19 cellular contexts compared by ENCODE assay signal in genomic region chr6:78831492-78831891, GRCh38. TPM values are rescaled to one million over a fixed set of nuclear protein-coding genes. Genes with fewer than 3 reads are reported as not detected.
DNase-seq lines count a peak whose midpoint lies in the region; ATAC-seq, FAIRE-seq and TF ChIP-seq lines count a peak whose summit lies in the region.
"Had no signal": no experiment of that assay in that cellular context is flagged by ENCODE, and none has a peak within 500 bp of the region (broad histone marks: within the 10 kb centered on the region; RNA-seq: fewer than 3 reads in every experiment).

No MANE protein-coding gene starts in this region.

- no peak overlapping the region for H2AFZ ChIP-seq in IMR-90 (replicated peaks; ENCODE audit: low read length, poor library complexity)

- H2AK9ac ChIP-seq in IMR-90 (replicated peaks; ENCODE audit: low read depth, low read length, poor library complexity), result no peak overlapping the region

- no peak for FAIRE-seq in HTR-8/SVneo (lab: Jason Lieb, UNC)
- FAIRE-seq: endometrium, GM18507 had no signal

- H4K91ac ChIP-seq in IMR-90 (ENCODE audit: insufficient read depth, low read depth, low read length), result no peak overlapping the region

- H3K4me3 ChIP-seq in IMR-90 (ENCODE audit: insufficient read depth, low read depth, low read length), result no peak overlapping the region
- no peak overlapping the region for H3K4me3 ChIP-seq in astrocyte of the spinal cord (ENCODE audit: low read depth, low read length)
- peak overlapping the region; percentile 28 for H3K4me3 ChIP-seq in right cardiac atrium (ENCODE audit: low read length)
- no peak overlapping the region for H3K4me3 ChIP-seq in ascending aorta
- H3K4me3 ChIP-seq: uterus had no signal

- H4K5ac ChIP-seq in IMR-90 (ENCODE audit: low read depth, low read length), result no peak overlapping the region

- H3K27ac ChIP-seq in IMR-90 (ENCODE audit: insufficient read depth, low read length) (no peak overlapping the region), right cardiac atrium (ENCODE audit: low read length) (no peak overlapping the region), ascending aorta (no peak overlapping the region)
- H3K27ac ChIP-seq: foreskin keratinocyte, uterus had no signal

- H3K4me1 ChIP-seq in IMR-90 (ENCODE audit: control insufficient read depth, insufficient read depth, low read length) (no peaks in the 10 kb centered on the region), right cardiac atrium (ENCODE audit: control insufficient read depth, insufficient read depth, low read length) (peaks cover 1% of the 10 kb centered on the region), ascending aorta (no peaks in the 10 kb centered on the region)
- H3K4me1 ChIP-seq: foreskin keratinocyte, uterus had no signal

- H3K56ac ChIP-seq in IMR-90 (ENCODE audit: extremely low read depth, insufficient read depth, low read length), result no peak overlapping the region

- no peak overlapping the region for H3K23ac ChIP-seq in IMR-90 (ENCODE audit: low read depth, low read length)

- no peak overlapping the region for H3K9ac ChIP-seq in IMR-90 (ENCODE audit: low read depth, low read length)

- no peak for TF ChIP-seq POLR2A in IMR-90 (IDR thresholded peaks at IDR 0.05; ENCODE audit: low read depth, low read length)

- ATAC-seq in IMR-90 (ENCODE audit: low read depth), result no peak
- ATAC-seq in right cardiac atrium, result peak; percentile 90 to 95
- peak; percentile 75 for ATAC-seq in omental fat pad (ENCODE audit: low FRiP score)
- ATAC-seq: foreskin keratinocyte, T-cell had no signal

- no TSS peak for BruUV-seq in IMR-90 (replicated peaks; lab: Mats Ljungman, UMichigan)

- no peaks in the 10 kb centered on the region for H3K9me1 ChIP-seq in IMR-90 (ENCODE audit: insufficient read depth, low read length)

- WGBS in IMR-90 (ENCODE audit: extremely low coverage in 2 of 2, insufficient read length in 1 of 2), 2 experiments, result no CpG with 5 or more reads among the region's 2 CpGs
- WGBS in right cardiac atrium, result 21% methylated on average over 2 of the region's 2 CpGs

- in situ Hi-C loops in IMR-90 (cut with MboI; ENCODE audit: low sequenced_read_pairs) (no loop called here), astrocyte of the spinal cord (cut with HindIII; ENCODE audit: low sequenced_read_pairs) (no loop called here), GM13976 (cut with MboI; ENCODE audit: low sequenced_read_pairs, unreplicated experiment) (no loop called here)

- intact Hi-C loops in IMR-90 (cut with micrococcal nuclease), result loop anchor here (10.0 kb wide), 1 partner anchor 633 kb away; no protein-coding TSS in a partner anchor
- intact Hi-C loops in right cardiac atrium (cut with DNase I), result no loop called here
- intact Hi-C loops in ascending aorta (cut with DNase I), result no loop called here

- H3K36me3 ChIP-seq in IMR-90 (ENCODE audit: control insufficient read depth, insufficient read depth, low read length), result no peaks in the 10 kb centered on the region
- no peaks in the 10 kb centered on the region for H3K36me3 ChIP-seq in ascending aorta
- H3K36me3 ChIP-seq: uterus had no signal

- H3K4ac ChIP-seq in IMR-90 (ENCODE audit: low read depth, low read length), result no peak overlapping the region

- POLR2A ChIA-PET in IMR-90 (lab: Charles Lee; ENCODE audit: unreplicated experiment), result no interaction called here

- H3K14ac ChIP-seq in IMR-90 (replicated peaks; ENCODE audit: low read depth, low read length), result no peak overlapping the region

- H3K27me3 ChIP-seq in IMR-90 (ENCODE audit: control insufficient read depth, insufficient read depth, low read length) (no peaks in the 10 kb centered on the region), right cardiac atrium (ENCODE audit: control insufficient read depth, insufficient read depth) (no peaks in the 10 kb centered on the region), ascending aorta (no peaks in the 10 kb centered on the region)
- H3K27me3 ChIP-seq: foreskin keratinocyte, uterus had no signal

- DNase-seq in IMR-90, result peak; percentile 3
- DNase-seq in astrocyte of the spinal cord (ENCODE audit: low read depth, low spot score), result peak; percentile 16
- peak in 1 of 3 donors; percentile 29 for DNase-seq in right cardiac atrium
- DNase-seq in omental fat pad (ENCODE audit: low spot score), result no peak
- DNase-seq in HTR-8/SVneo (ENCODE audit: insufficient read length, low spot score), result no peak
- no peak for DNase-seq in activated CD4-positive, CD25-positive, alpha-beta regulatory T cell (lab: John Stamatoyannopoulos, UW)
- DNase-seq in ascending aorta (ENCODE audit: low spot score in 2 of 2), result no peak
- DNase-seq in GM13976 (ENCODE audit: low spot score), result no peak
- DNase-seq: activated naive CD8-positive, alpha-beta T cell treated with anti-CD3 and anti-CD28 coated beads, Interleukin-2, amount 10 ng/mL, durations not matched to agents 7 days and 5 days; CD4-positive, alpha-beta T cell; DMS79 treated with DMSO at 0.1 percent for 48 hours; H9; NCI-H2227 treated with DMSO at 0.1 percent for 48 hours; nephron progenitor cell; T-cell had no signal

- TF ChIP-seq CTCF in IMR-90 (conservative IDR thresholded peaks at IDR 0.05; ENCODE audit: low read depth, low read length) (no peak), astrocyte of the spinal cord (IDR thresholded peaks at IDR 0.05; ENCODE audit: low read depth, low read length) (no peak), omental fat pad (IDR thresholded peaks at IDR 0.05) (no peak), ascending aorta (IDR thresholded peaks at IDR 0.05) (no peak), GM13976 (IDR thresholded peaks at IDR 0.05; ENCODE audit: borderline replicate concordance, control extremely low read depth, extremely low read depth, insufficient read depth, missing control alignments) (no peak)

- dilution Hi-C loops in IMR-90 (cut with HindIII; ENCODE audit: low sequenced_read_pairs, unreplicated experiment), result no loop called here

- H3K18ac ChIP-seq in IMR-90 (ENCODE audit: low read depth, low read length), result no peak overlapping the region

- CTCF ChIA-PET in IMR-90 (lab: Yijun Ruan, JAX), result no interaction called here

- H2AK5ac ChIP-seq in IMR-90 (ENCODE audit: low read depth, low read length), result no peak overlapping the region

- TF ChIP-seq RAD21 in IMR-90 (IDR thresholded peaks at IDR 0.05; ENCODE audit: low read length), result no peak

- H4K8ac ChIP-seq in IMR-90 (ENCODE audit: low read depth in 2 of 2, low read length in 2 of 2), result no peak overlapping the region

- no peak overlapping the region for H2BK5ac ChIP-seq in IMR-90 (ENCODE audit: low read depth, low read length, poor library complexity, severe bottlenecking)

- H2BK20ac ChIP-seq in IMR-90 (ENCODE audit: low read depth, low read length), result no peak overlapping the region

- H3K9me3 ChIP-seq in IMR-90 (ENCODE audit: control insufficient read depth, insufficient read depth, low read length) (no peaks in the 10 kb centered on the region), right cardiac atrium (ENCODE audit: control insufficient read depth, low read length) (no peaks in the 10 kb centered on the region), ascending aorta (no peaks in the 10 kb centered on the region)
- H3K9me3 ChIP-seq: uterus had no signal

- H2BK120ac ChIP-seq in IMR-90 (ENCODE audit: low read depth, low read length), result no peak overlapping the region

- no peaks in the 10 kb centered on the region for H4K20me1 ChIP-seq in IMR-90 (ENCODE audit: insufficient read depth, low read length)

- H2BK15ac ChIP-seq in IMR-90 (ENCODE audit: low read depth, low read length), result no peak overlapping the region

- no peaks in the 10 kb centered on the region for H3K79me1 ChIP-seq in IMR-90 (ENCODE audit: low read depth in 1 of 2, low read length in 2 of 2)

- no peak overlapping the region for H3K4me2 ChIP-seq in IMR-90 (ENCODE audit: low read depth, low read length)

TF ChIP-seq in IMR-90, 13 proteins besides CTCF, POLR2A, EP300 and RAD21:
- no peak for TF ChIP-seq USF2 (IDR thresholded peaks at IDR 0.05; ENCODE audit: low read depth, low read length)
- no peak for TF ChIP-seq MAFK (IDR thresholded peaks at IDR 0.05; ENCODE audit: low read depth, low read length)
- TF ChIP-seq SMC3 (IDR thresholded peaks at IDR 0.05; ENCODE audit: low read depth, low read length), result no peak
- TF ChIP-seq MAZ (IDR thresholded peaks at IDR 0.05; ENCODE audit: borderline replicate concordance, low read depth, low read length), result no peak

RNA-seq across cellular contexts. Expression of gene IRAK1BP1, which starts 35.9 kb away (rescaled TPM):
- 1.9 and 2.2 TPM in 2 replicates for total RNA-seq in IMR-90 (2012; rRNA removed)
- 0.83 and 0.94 TPM in 2 replicates for polyA plus RNA-seq in IMR-90 (2012; rRNA removed)
- polyA plus RNA-seq in IMR-90 (2012; cell fraction: cytosol; rRNA removed), result 0.36 and 0.60 TPM in 2 replicates
- polyA plus RNA-seq in IMR-90 (2012; cell fraction: nucleus; rRNA removed; ENCODE audit: low replicate concordance), result 0.44 and 0.97 TPM in 2 replicates
- 1 to 10 TPM; 3.6 to 6.2 (median 5.1) TPM for total RNA-seq in right cardiac atrium
- 3.0 TPM for polyA plus RNA-seq in right cardiac atrium
- total RNA-seq in omental fat pad, result 1 to 10 TPM; 2.5 to 4.2 (median 4.0) TPM
- 2.7 TPM for total RNA-seq in ascending aorta

Comparison
In these comparisons a context has a peak if more than half of its experiments do, and no peak if none do; other contexts are left out.
1. DNase-seq: peak in IMR-90 (single experiment) and astrocyte of the spinal cord (single experiment); none in omental fat pad (single experiment), HTR-8/SVneo (single experiment), activated CD4-positive, CD25-positive, alpha-beta regulatory T cell (0 of 4), ascending aorta (0 of 2) and GM13976 (single experiment).